8 cellular contexts compared by ENCODE assay signal in the genomic region with DNA sequence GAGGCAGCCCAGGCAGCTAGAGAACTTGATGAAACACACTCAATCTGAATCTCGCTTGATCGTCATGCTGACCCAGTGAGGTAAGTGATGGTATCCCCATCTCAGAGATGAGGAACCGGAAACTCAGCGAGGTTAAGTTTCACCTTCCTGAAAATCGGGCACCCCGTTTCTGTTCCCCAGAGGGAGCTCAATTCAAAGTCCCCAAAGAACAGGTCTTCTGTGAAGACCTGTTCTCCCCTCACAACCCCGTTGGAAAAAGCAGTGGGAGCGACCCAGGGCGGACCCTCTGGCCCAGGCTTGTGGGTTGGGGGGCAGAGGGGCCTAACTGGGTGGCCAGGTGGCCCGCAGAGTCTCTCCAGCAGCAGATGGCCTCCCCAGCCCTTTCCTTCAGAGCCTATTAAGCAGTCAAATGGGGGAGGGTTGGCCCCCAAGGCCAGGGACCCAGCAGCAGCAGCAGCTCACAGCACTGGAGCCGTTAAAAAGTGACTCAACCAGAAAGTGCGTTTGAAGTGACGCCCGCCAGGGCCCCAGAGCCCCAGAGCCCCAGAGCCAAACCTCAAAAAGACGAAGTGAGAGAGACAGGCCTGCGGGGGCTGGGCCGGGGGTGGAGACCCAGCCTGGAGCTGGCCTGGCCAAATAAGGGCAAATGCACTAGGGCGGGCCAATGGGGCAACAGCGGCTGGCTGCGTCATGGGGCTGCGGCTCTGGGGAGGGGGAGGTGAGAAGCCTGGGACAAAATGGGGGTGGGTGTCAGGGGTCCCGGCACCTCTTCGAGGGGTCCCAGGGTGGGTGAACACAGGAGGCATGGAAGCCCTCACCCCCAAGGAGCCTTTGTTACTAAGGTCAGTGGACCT. TPM values are rescaled to one million over a fixed set of nuclear protein-coding genes. Genes with fewer than 3 reads are reported as not detected.
DNase-seq lines count a peak whose midpoint lies in the region; ATAC-seq lines count a peak whose summit lies in the region.

No MANE protein-coding gene starts in this region.

- H4K8ac ChIP-seq in mesenchymal stem cell (ENCODE audit: low read length): peak overlapping the region; percentile 78

- H2BK5ac ChIP-seq in mesenchymal stem cell (ENCODE audit: low read depth, low read length, poor library complexity, severe bottlenecking): no peak overlapping the region

- no peaks in the 10 kb centered on the region for H3K9me3 ChIP-seq in CD4-positive, CD25-positive, alpha-beta regulatory T cell (ENCODE audit: control insufficient read depth in 2 of 2, low read length in 2 of 2)
- H3K9me3 ChIP-seq in HUES6 (ENCODE audit: control insufficient read depth, insufficient read depth, low read depth, low read length) (no peaks in the 10 kb centered on the region), mesenchymal stem cell (ENCODE audit: control insufficient read depth, low read length) (no peaks in the 10 kb centered on the region)

- peak overlapping the region; percentile 73 for H2BK15ac ChIP-seq in mesenchymal stem cell (ENCODE audit: low read depth, poor library complexity, severe bottlenecking)

- H3K9ac ChIP-seq in HUES6 (ENCODE audit: low read length): peak overlapping the region; percentile 95
- H3K9ac ChIP-seq in mesenchymal stem cell (ENCODE audit: low read length): peak overlapping the region; percentile 58

- peak; percentile 77 to 80 for ATAC-seq in CD4-positive, CD25-positive, alpha-beta regulatory T cell (ENCODE audit: low read depth in 2 of 2)
- peak; percentile 50 for ATAC-seq in GM21447 (IDR thresholded peaks at IDR 0.05; ENCODE audit: unreplicated experiment)

- H3K27ac Mint-ChIP-seq in CD4-positive, CD25-positive, alpha-beta regulatory T cell: peak overlapping the region; percentile 93 to 100 (median 99)

- peaks cover 6% of the 10 kb centered on the region for H3K36me3 Mint-ChIP-seq in CD4-positive, CD25-positive, alpha-beta regulatory T cell

- H3K27me3 Mint-ChIP-seq in CD4-positive, CD25-positive, alpha-beta regulatory T cell: no peaks in the 10 kb centered on the region

- H2AK5ac ChIP-seq in mesenchymal stem cell (ENCODE audit: low read length, severe bottlenecking): no peak overlapping the region

- no peaks in the 10 kb centered on the region for H3K36me3 ChIP-seq in CD4-positive, CD25-positive, alpha-beta regulatory T cell (ENCODE audit: control insufficient read depth, insufficient read depth, low read length)
- H3K36me3 ChIP-seq in HUES6 (ENCODE audit: control insufficient read depth, insufficient read depth, low read length) (no peaks in the 10 kb centered on the region), mesenchymal stem cell (ENCODE audit: control insufficient read depth in 1 of 2, insufficient read depth in 2 of 2, low read depth in 1 of 2, low read length in 2 of 2) (no peaks in the 10 kb centered on the region)

- H3K27ac ChIP-seq in CD4-positive, CD25-positive, alpha-beta regulatory T cell (ENCODE audit: insufficient read depth, low read length, poor library complexity, severe bottlenecking): peak overlapping the region; percentile 99
- peak overlapping the region; percentile 99 for H3K27ac ChIP-seq in HUES6 (ENCODE audit: low read depth, low read length)
- peak overlapping the region; percentile 60 for H3K27ac ChIP-seq in cingulate gyrus (ENCODE audit: low read depth, low read length)
- peak overlapping the region; percentile 17 for H3K27ac ChIP-seq in mesenchymal stem cell (ENCODE audit: low read length, poor library complexity, severe bottlenecking)

- H3K9me3 Mint-ChIP-seq in CD4-positive, CD25-positive, alpha-beta regulatory T cell: no peaks in the 10 kb centered on the region

- no peak overlapping the region for H3K23ac ChIP-seq in mesenchymal stem cell (ENCODE audit: low read length in 2 of 2)

- peak overlapping the region in 1 of 2 experiments; percentile 6 for H3K14ac ChIP-seq in mesenchymal stem cell (ENCODE audit: low read length in 2 of 2)

- H3K4ac ChIP-seq in mesenchymal stem cell (ENCODE audit: low read depth in 1 of 2, low read length in 2 of 2): peak overlapping the region; percentile 37 to 54

- 48% methylated on average over 22 of the region's 23 CpGs for WGBS in mesenchymal stem cell

- H2BK12ac ChIP-seq in mesenchymal stem cell (ENCODE audit: low read length in 2 of 2): peak overlapping the region; percentile 61 to 93

- H3K4me1 Mint-ChIP-seq in CD4-positive, CD25-positive, alpha-beta regulatory T cell: peaks cover 5 to 92% (median 55%) of the 10 kb centered on the region in 4 donors

- peak; percentile 83 to 97 (median 89) for DNase-seq in CD4-positive, CD25-positive, alpha-beta regulatory T cell
- peak; percentile 87 to 88 for DNase-seq in activated CD4-positive, alpha-beta T cell treated with anti-CD3 and anti-CD28 coated beads for 24 hours (ENCODE audit: low read depth in 2 of 2)
- DNase-seq in mesenchymal stem cell: peak; percentile 86
- DNase-seq in stimulated activated CD8-positive, alpha-beta memory T cell treated with anti-CD3 and anti-CD28 coated beads, Interleukin-2, amount 100 ng/mL, for 48 hours (ENCODE audit: low read depth in 2 of 2): peak; percentile 91 to 93
- no peak for DNase-seq in SHP77 (lab: John Stamatoyannopoulos, UW)

- peak overlapping the region; percentile 97 to 100 (median 99) for H3K4me3 Mint-ChIP-seq in CD4-positive, CD25-positive, alpha-beta regulatory T cell

- H3K4me1 ChIP-seq in CD4-positive, CD25-positive, alpha-beta regulatory T cell (ENCODE audit: control insufficient read depth, insufficient read depth, low read length, poor library complexity, severe bottlenecking): peaks cover 98% of the 10 kb centered on the region
- H3K4me1 ChIP-seq in HUES6 (ENCODE audit: control insufficient read depth, insufficient read depth, low read length) (peaks cover 49% of the 10 kb centered on the region), mesenchymal stem cell (ENCODE audit: control insufficient read depth, insufficient read depth, low read depth, low read length) (peaks cover 18% of the 10 kb centered on the region)

- H3K27me3 ChIP-seq in CD4-positive, CD25-positive, alpha-beta regulatory T cell (ENCODE audit: control insufficient read depth, insufficient read depth, low read length): no peaks in the 10 kb centered on the region
- H3K27me3 ChIP-seq in HUES6 (ENCODE audit: control insufficient read depth, insufficient read depth, low read length) (no peaks in the 10 kb centered on the region), mesenchymal stem cell (ENCODE audit: control insufficient read depth in 1 of 2, insufficient read depth in 1 of 2, low read length in 2 of 2) (no peaks in the 10 kb centered on the region)

- peak overlapping the region; percentile 84 for H4K91ac ChIP-seq in mesenchymal stem cell (ENCODE audit: low read length)

- H3K79me1 ChIP-seq in mesenchymal stem cell (replicated peaks; ENCODE audit: low read length, poor library complexity, severe bottlenecking): no peaks in the 10 kb centered on the region

- H2BK120ac ChIP-seq in mesenchymal stem cell (ENCODE audit: low read depth, low read length): peak overlapping the region; percentile 65

- no peak overlapping the region for H3K4me2 ChIP-seq in mesenchymal stem cell (ENCODE audit: low read length, poor library complexity, severe bottlenecking)

- peak overlapping the region; percentile 54 for H2AFZ ChIP-seq in mesenchymal stem cell (ENCODE audit: low read depth, low read length)

- peak overlapping the region; percentile 92 for H3K4me3 ChIP-seq in CD4-positive, CD25-positive, alpha-beta regulatory T cell (ENCODE audit: low read depth, low read length)
- H3K4me3 ChIP-seq in HUES6 (ENCODE audit: low read depth, low read length) (peak overlapping the region; percentile 27; the same call in 1 of the 2 replicates), mesenchymal stem cell (ENCODE audit: insufficient read depth in 1 of 2, low read depth in 1 of 2, low read length in 2 of 2) (no peak overlapping the region)

- peak overlapping the region; percentile 65 to 90 for H3K18ac ChIP-seq in mesenchymal stem cell (ENCODE audit: low read depth in 1 of 2, low read length in 2 of 2)

RNA-seq across cellular contexts. Expression of a gene that starts 9.2 kb away (rescaled TPM):
- total RNA-seq in CD4-positive, CD25-positive, alpha-beta regulatory T cell: 47.4 TPM
- 1 to 10 TPM in 2 of 4 donors, under 1 TPM in 2; 0.73 to 1.6 (median 0.92) TPM for polyA plus RNA-seq in CD4-positive, CD25-positive, alpha-beta regulatory T cell
- 0.23 TPM for polyA plus RNA-seq in mesenchymal stem cell (2013, experiment 1 of 2)
- 0.27 TPM for polyA plus RNA-seq in mesenchymal stem cell (2013, experiment 2 of 2)

RNA-seq across cellular contexts. Expression of a gene that starts 14.2 kb away (rescaled TPM):
- total RNA-seq in CD4-positive, CD25-positive, alpha-beta regulatory T cell: 52.6 TPM
- polyA plus RNA-seq in CD4-positive, CD25-positive, alpha-beta regulatory T cell: 100 to 1,000 TPM; 123 to 177 (median 136) TPM
- polyA plus RNA-seq in mesenchymal stem cell (2013, experiment 1 of 2): 68.0 TPM
- 70.8 TPM for polyA plus RNA-seq in mesenchymal stem cell (2013, experiment 2 of 2)

RNA-seq across cellular contexts. Expression of a gene that starts 57.1 kb away (rescaled TPM):
- total RNA-seq in CD4-positive, CD25-positive, alpha-beta regulatory T cell: not detected
- polyA plus RNA-seq in CD4-positive, CD25-positive, alpha-beta regulatory T cell: under 1 TPM in 1 of 4 donors, not detected in 3; 0.19 TPM
- polyA plus RNA-seq in mesenchymal stem cell (2013, experiment 1 of 2): not detected
- not detected for polyA plus RNA-seq in mesenchymal stem cell (2013, experiment 2 of 2)

Comparison
In these comparisons a context has a peak if more than half of its experiments do, and no peak if none do; other contexts are left out.
1. DNase-seq: peak in CD4-positive, CD25-positive, alpha-beta regulatory T cell (3 of 3), activated CD4-positive, alpha-beta T cell treated with anti-CD3 and anti-CD28 coated beads for 24 hours (2 of 2), mesenchymal stem cell (single experiment) and stimulated activated CD8-positive, alpha-beta memory T cell treated with anti-CD3 and anti-CD28 coated beads, Interleukin-2, amount 100 ng/mL, for 48 hours (2 of 2); none in SHP77 (0 of 2).
2. H3K27ac ChIP-seq: peak in every context shown above with its lines; median percentile 99 in CD4-positive, CD25-positive, alpha-beta regulatory T cell; 99 in HUES6; 60 in cingulate gyrus; 17 in mesenchymal stem cell.
3. H3K4me3 ChIP-seq: peak in CD4-positive, CD25-positive, alpha-beta regulatory T cell (single experiment) and HUES6 (single experiment); none in mesenchymal stem cell (0 of 2).